ENCODE assay signal across 8 cellular contexts in the genomic region with DNA sequence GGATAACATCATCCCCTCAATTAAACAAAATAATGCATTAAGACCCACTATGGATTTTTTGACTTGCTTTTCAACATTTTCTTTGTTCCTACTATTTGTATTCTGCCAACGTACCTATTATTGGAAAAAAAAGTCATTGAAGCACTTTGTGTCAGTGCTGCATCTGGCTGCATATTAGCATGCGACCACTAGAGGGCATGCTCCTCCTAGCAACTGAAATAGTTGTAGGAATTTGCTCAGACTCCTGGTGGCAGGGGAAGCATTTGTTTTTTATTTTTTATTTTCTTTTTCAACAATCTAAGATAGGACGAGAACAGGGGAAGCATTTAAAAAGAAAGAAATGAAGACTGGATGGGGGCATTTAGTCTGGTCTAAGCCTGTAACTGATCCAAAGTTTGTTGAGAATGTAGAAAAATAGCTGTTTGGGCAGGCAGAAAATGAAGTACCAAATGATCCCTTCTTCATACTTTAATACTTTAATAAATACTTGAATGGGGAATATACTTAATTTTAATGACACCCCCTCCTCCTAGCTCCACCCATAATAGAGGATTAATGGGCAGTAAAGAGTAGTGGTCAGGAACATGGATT. TPM values are rescaled to one million over a fixed set of nuclear protein-coding genes. Genes with fewer than 3 reads are reported as not detected.
DNase-seq lines count a peak whose midpoint lies in the region; ATAC-seq and TF ChIP-seq lines count a peak whose summit lies in the region.

No MANE protein-coding gene starts in this region.

- H3K36me3 ChIP-seq in kidney epithelial cell (ENCODE audit: control insufficient read depth, insufficient read depth, low read length): no peaks in the 10 kb centered on the region

- H3K27me3 ChIP-seq in kidney epithelial cell (ENCODE audit: control insufficient read depth, insufficient read depth, low read length): no peaks in the 10 kb centered on the region

- no peaks in the 10 kb centered on the region for H3K4me1 Mint-ChIP-seq in central memory CD8-positive, alpha-beta T cell

- no peaks in the 10 kb centered on the region for H3K9me3 Mint-ChIP-seq in central memory CD8-positive, alpha-beta T cell

- no peaks in the 10 kb centered on the region for H3K27me3 Mint-ChIP-seq in central memory CD8-positive, alpha-beta T cell

- H3K4me3 Mint-ChIP-seq in central memory CD8-positive, alpha-beta T cell: no peak overlapping the region

- DNase-seq in AG20443 (ENCODE audit: low spot score): peak; percentile 77
- DNase-seq in NCI-H2227 treated with DMSO at 0.1 percent for 48 hours (lab: John Stamatoyannopoulos, UW): peak; percentile 31
- peak; percentile 60 to 65 for DNase-seq in central memory CD8-positive, alpha-beta T cell (ENCODE audit: low spot score in 2 of 2)
- peak; percentile 42 for DNase-seq in kidney epithelial cell (ENCODE audit: low read depth)
- DNase-seq in stimulated activated CD4-positive, alpha-beta T cell treated with anti-CD3 and anti-CD28 coated beads, Interleukin-1b, Interleukin-23, amount 100 ng/mL, for 24 hours (ENCODE audit: low read depth in 4 of 4, low spot score in 1 of 4): peak; percentile 49 to 60 (median 56)

- H3K36me3 Mint-ChIP-seq in central memory CD8-positive, alpha-beta T cell (ENCODE audit: insufficient read depth): peaks cover 5% of the 10 kb centered on the region

- no peak overlapping the region for H3K27ac Mint-ChIP-seq in central memory CD8-positive, alpha-beta T cell (ENCODE audit: low read depth)

- TF ChIP-seq CTCF in kidney epithelial cell (IDR thresholded peaks at IDR 0.05; ENCODE audit: insufficient read depth, low read length, poor library complexity, severe bottlenecking): peak; percentile 98

- no peak overlapping the region for H3K4me3 ChIP-seq in kidney epithelial cell (ENCODE audit: low read depth, low read length)

- ATAC-seq in GM21381 (IDR thresholded peaks at IDR 0.05; ENCODE audit: unreplicated experiment) (peak; percentile 51), GM18870 (IDR thresholded peaks at IDR 0.05; ENCODE audit: unreplicated experiment) (no peak)
- ATAC-seq in activated CD4-positive, CD25-positive, alpha-beta regulatory T cell treated with anti-CD3 and anti-CD28 coated beads, Interleukin-2, amount 50 U/mL, for 24 hours: peak; percentile 43 to 48
- peak; percentile 68 for ATAC-seq in central memory CD8-positive, alpha-beta T cell (replicated peaks; ENCODE audit: extremely low read depth, poor library complexity, severe bottlenecking)

RNA-seq across cellular contexts. Expression of gene CLEC4A, which starts 14.5 kb away (rescaled TPM):
- 0.50 and 0.62 TPM in 2 replicates for total RNA-seq in kidney epithelial cell

RNA-seq across cellular contexts. Expression of gene NECAP1, which starts 26.8 kb away (rescaled TPM):
- total RNA-seq in kidney epithelial cell: 22.1 and 32.6 TPM in 2 replicates

RNA-seq across cellular contexts. Expression of gene C3AR1, which starts 42.7 kb away (rescaled TPM):
- 0.04 and 0.41 TPM in 2 replicates for total RNA-seq in kidney epithelial cell

RNA-seq across cellular contexts. Expression of gene ZNF705A, which starts 47.9 kb away (rescaled TPM):
- total RNA-seq in kidney epithelial cell: not detected in 2 replicates
